1 cellular context compared by ENCODE assay signal in genomic region chr2:164711246-164712138, GRCh38.
TF ChIP-seq lines count a peak whose summit lies in the region.

No MANE protein-coding gene starts in this region.

TF ChIP-seq in HepG2, 621 proteins besides CTCF, POLR2A, EP300 and RAD21 (continued from another document and continues in another):
- TF ChIP-seq AKNA (CRISPR knock-in tag; IDR thresholded peaks at IDR 0.05; ENCODE audit: borderline replicate concordance) (no peak), GATA4 (IDR thresholded peaks at IDR 0.05; ENCODE audit: borderline replicate concordance, low read depth) (peak; percentile 67; the same call in 1 of the 2 replicates), ZNF761 (CRISPR knock-in tag; conservative IDR thresholded peaks at IDR 0.05) (no peak), ZNF597 (CRISPR knock-in tag; IDR thresholded peaks at IDR 0.05) (no peak), ZC3H4 (CRISPR knock-in tag; IDR thresholded peaks at IDR 0.05; ENCODE audit: borderline replicate concordance) (no peak), BORCS8-MEF2B (CRISPR knock-in tag; IDR thresholded peaks at IDR 0.05) (no peak), TEAD3 (CRISPR knock-in tag; optimal IDR thresholded peaks at IDR 0.05; ENCODE audit: borderline replicate concordance) (peak; percentile 64), HNRNPL (IDR thresholded peaks at IDR 0.05; ENCODE audit: low read depth, low read length) (no peak), RXRA (CRISPR knock-in tag; IDR thresholded peaks at IDR 0.05) (no peak), ZFAT (CRISPR knock-in tag; conservative IDR thresholded peaks at IDR 0.05) (no peak), ZNF264 (CRISPR knock-in tag; IDR thresholded peaks at IDR 0.05) (peak; percentile 17; the same call in 1 of the 2 replicates), PLSCR1 (CRISPR knock-in tag; IDR thresholded peaks at IDR 0.05; ENCODE audit: borderline replicate concordance) (no peak), SP140L (CRISPR knock-in tag; IDR thresholded peaks at IDR 0.05; ENCODE audit: borderline replicate concordance) (no peak), NAIF1 (CRISPR knock-in tag; IDR thresholded peaks at IDR 0.05; ENCODE audit: borderline replicate concordance) (no peak), ZNF367 (CRISPR knock-in tag; IDR thresholded peaks at IDR 0.05; ENCODE audit: borderline replicate concordance) (no peak), ZSCAN30 (CRISPR knock-in tag; IDR thresholded peaks at IDR 0.05) (no peak), ZNF33B (CRISPR knock-in tag; IDR thresholded peaks at IDR 0.05) (no peak), TSC22D2 (CRISPR knock-in tag; IDR thresholded peaks at IDR 0.05; ENCODE audit: borderline replicate concordance) (no peak), TRIM24 (CRISPR knock-in tag; IDR thresholded peaks at IDR 0.05) (no peak), MYNN (CRISPR knock-in tag; IDR thresholded peaks at IDR 0.05; ENCODE audit: low read depth) (no peak), REL (CRISPR knock-in tag; conservative IDR thresholded peaks at IDR 0.05) (no peak), ZNF230 (CRISPR knock-in tag; IDR thresholded peaks at IDR 0.05) (no peak), JDP2 (CRISPR knock-in tag; IDR thresholded peaks at IDR 0.05; ENCODE audit: borderline replicate concordance) (no peak), ZNF746 (CRISPR knock-in tag; IDR thresholded peaks at IDR 0.05) (no peak), ZNF598 (CRISPR knock-in tag; IDR thresholded peaks at IDR 0.05; ENCODE audit: borderline replicate concordance) (no peak), ZEB1 (IDR thresholded peaks at IDR 0.05; ENCODE audit: insufficient replicate concordance, low read depth) (no peak), SATB2 (CRISPR knock-in tag; IDR thresholded peaks at IDR 0.05) (peak; percentile 39; the same call in 1 of the 2 replicates), HMGXB4 (CRISPR knock-in tag; IDR thresholded peaks at IDR 0.05; ENCODE audit: borderline replicate concordance in 1 of 2, low read depth in 1 of 2) (no peak), KLF16 (CRISPR knock-in tag; IDR thresholded peaks at IDR 0.05) (no peak; a peak in 2 of 4 replicates), NR2F6 (IDR thresholded peaks at IDR 0.05) (peak; percentile 45), NR2F6 (CRISPR knock-in tag; IDR thresholded peaks at IDR 0.05) (peak; percentile 45; the same call in 1 of the 2 replicates), HMG20B (CRISPR knock-in tag; conservative IDR thresholded peaks at IDR 0.05) (peak; percentile 12; the same call in 1 of the 2 replicates), KDM5B (CRISPR knock-in tag; IDR thresholded peaks at IDR 0.05; ENCODE audit: borderline replicate concordance) (no peak), HMGXB3 (CRISPR knock-in tag; IDR thresholded peaks at IDR 0.05; ENCODE audit: borderline replicate concordance) (no peak), NCOA1 (CRISPR knock-in tag; IDR thresholded peaks at IDR 0.05) (no peak), NFE2L2 (IDR thresholded peaks at IDR 0.05; ENCODE audit: low read length) (no peak), ARID5B (CRISPR knock-in tag; IDR thresholded peaks at IDR 0.05) (peak; percentile 80), ZNF292 (CRISPR knock-in tag; IDR thresholded peaks at IDR 0.05; ENCODE audit: borderline replicate concordance, low read depth) (no peak), ZNF83 (CRISPR knock-in tag; IDR thresholded peaks at IDR 0.05; ENCODE audit: borderline replicate concordance) (no peak), PCBP2 (optimal IDR thresholded peaks at IDR 0.05; ENCODE audit: low read depth, low read length, poor library complexity, severe bottlenecking) (no peak)
- TF ChIP-seq, protein P1, sequence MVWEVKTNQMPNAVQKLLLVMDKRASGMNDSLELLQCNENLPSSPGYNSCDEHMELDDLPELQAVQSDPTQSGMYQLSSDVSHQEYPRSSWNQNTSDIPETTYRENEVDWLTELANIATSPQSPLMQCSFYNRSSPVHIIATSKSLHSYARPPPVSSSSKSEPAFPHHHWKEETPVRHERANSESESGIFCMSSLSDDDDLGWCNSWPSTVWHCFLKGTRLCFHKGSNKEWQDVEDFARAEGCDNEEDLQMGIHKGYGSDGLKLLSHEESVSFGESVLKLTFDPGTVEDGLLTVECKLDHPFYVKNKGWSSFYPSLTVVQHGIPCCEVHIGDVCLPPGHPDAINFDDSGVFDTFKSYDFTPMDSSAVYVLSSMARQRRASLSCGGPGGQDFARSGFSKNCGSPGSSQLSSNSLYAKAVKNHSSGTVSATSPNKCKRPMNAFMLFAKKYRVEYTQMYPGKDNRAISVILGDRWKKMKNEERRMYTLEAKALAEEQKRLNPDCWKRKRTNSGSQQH (CRISPR knock-in tag; IDR thresholded peaks at IDR 0.05; ENCODE audit: low read depth), result no peak
- TF ChIP-seq, protein P2, sequence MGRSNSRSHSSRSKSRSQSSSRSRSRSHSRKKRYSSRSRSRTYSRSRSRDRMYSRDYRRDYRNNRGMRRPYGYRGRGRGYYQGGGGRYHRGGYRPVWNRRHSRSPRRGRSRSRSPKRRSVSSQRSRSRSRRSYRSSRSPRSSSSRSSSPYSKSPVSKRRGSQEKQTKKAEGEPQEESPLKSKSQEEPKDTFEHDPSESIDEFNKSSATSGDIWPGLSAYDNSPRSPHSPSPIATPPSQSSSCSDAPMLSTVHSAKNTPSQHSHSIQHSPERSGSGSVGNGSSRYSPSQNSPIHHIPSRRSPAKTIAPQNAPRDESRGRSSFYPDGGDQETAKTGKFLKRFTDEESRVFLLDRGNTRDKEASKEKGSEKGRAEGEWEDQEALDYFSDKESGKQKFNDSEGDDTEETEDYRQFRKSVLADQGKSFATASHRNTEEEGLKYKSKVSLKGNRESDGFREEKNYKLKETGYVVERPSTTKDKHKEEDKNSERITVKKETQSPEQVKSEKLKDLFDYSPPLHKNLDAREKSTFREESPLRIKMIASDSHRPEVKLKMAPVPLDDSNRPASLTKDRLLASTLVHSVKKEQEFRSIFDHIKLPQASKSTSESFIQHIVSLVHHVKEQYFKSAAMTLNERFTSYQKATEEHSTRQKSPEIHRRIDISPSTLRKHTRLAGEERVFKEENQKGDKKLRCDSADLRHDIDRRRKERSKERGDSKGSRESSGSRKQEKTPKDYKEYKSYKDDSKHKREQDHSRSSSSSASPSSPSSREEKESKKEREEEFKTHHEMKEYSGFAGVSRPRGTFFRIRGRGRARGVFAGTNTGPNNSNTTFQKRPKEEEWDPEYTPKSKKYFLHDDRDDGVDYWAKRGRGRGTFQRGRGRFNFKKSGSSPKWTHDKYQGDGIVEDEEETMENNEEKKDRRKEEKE (IDR thresholded peaks at IDR 0.05), result no peak
